In genomic region chr1:24714859-24715520, GRCh38 we compare ENCODE assay signal across 14 cellular contexts. TPM values are rescaled to one million over a fixed set of nuclear protein-coding genes. Genes with fewer than 3 reads are reported as not detected.
DNase-seq lines count a peak whose midpoint lies in the region; ATAC-seq and TF ChIP-seq lines count a peak whose summit lies in the region.
"Had no signal": no experiment of that assay in that cellular context is flagged by ENCODE, and none has a peak within 500 bp of the region (broad histone marks: within the 10 kb centered on the region; RNA-seq: fewer than 3 reads in every experiment).

No MANE protein-coding gene starts in this region.

- DNase-seq in left ventricle myocardium superior (no peak), Right ventricle myocardium inferior (ENCODE audit: missing footprints) (no peak), astrocyte of the spinal cord (ENCODE audit: low read depth, low spot score) (peak; percentile 57), mesendoderm (no peak), superior temporal gyrus (ENCODE audit: extremely low spot score) (peak; percentile 97), WTC11 (ENCODE audit: low spot score) (no peak), AG08395 (ENCODE audit: low spot score) (no peak)
- no peak for DNase-seq in effector CD4-positive, alpha-beta T cell
- DNase-seq: activated CD4-positive, CD25-positive, alpha-beta regulatory T cell treated with anti-CD3 and anti-CD28 coated beads, Interleukin-2, amount 50 U/mL, for 72 hours; colonic mucosa; immature natural killer cell; NCI-H1092 treated with DMSO at 0.1 percent for 48 hours had no signal

- H3K36me3 Mint-ChIP-seq in WTC11 = no peaks in the 10 kb centered on the region
- H3K36me3 Mint-ChIP-seq: immature natural killer cell had no signal

- no peaks in the 10 kb centered on the region for H3K79me2 ChIP-seq in mesendoderm (ENCODE audit: control insufficient read depth, insufficient read depth, low read length)
- H3K79me2 ChIP-seq: parathyroid adenoma had no signal

- no peak overlapping the region for H3K4me3 Mint-ChIP-seq in WTC11
- H3K4me3 Mint-ChIP-seq: B cell, immature natural killer cell had no signal

- no peaks in the 10 kb centered on the region for H3K9me3 Mint-ChIP-seq in WTC11
- H3K9me3 Mint-ChIP-seq: immature natural killer cell had no signal

- in situ Hi-C loops in astrocyte of the spinal cord (cut with HindIII; ENCODE audit: low sequenced_read_pairs) = no loop called here

- no peak overlapping the region for H3K4me3 ChIP-seq in astrocyte of the spinal cord (ENCODE audit: low read depth, low read length)
- H3K4me3 ChIP-seq in mesendoderm (ENCODE audit: low read length) = no peak overlapping the region
- H3K4me3 ChIP-seq: colonic mucosa had no signal

- no peak overlapping the region for H3K18ac ChIP-seq in mesendoderm (ENCODE audit: low read length)

- no peak overlapping the region for H2BK5ac ChIP-seq in mesendoderm (ENCODE audit: low read length)

- peak overlapping the region; percentile 61 for H3K56ac ChIP-seq in mesendoderm (ENCODE audit: low read length)

- no peaks in the 10 kb centered on the region for H3K27me3 ChIP-seq in mesendoderm (ENCODE audit: insufficient read depth, low read length, poor library complexity)
- H3K27me3 ChIP-seq: colonic mucosa had no signal

- no CpG with 5 or more reads among the region's 8 CpGs for WGBS in mesendoderm (ENCODE audit: extremely low coverage, insufficient coverage, low lambda C conversion rate)

- no peak overlapping the region for H2BK15ac ChIP-seq in mesendoderm (replicated peaks; ENCODE audit: low read depth)

- no peak overlapping the region for H2AK5ac ChIP-seq in mesendoderm (ENCODE audit: low read length)

- no peaks in the 10 kb centered on the region for H3K36me3 ChIP-seq in mesendoderm (ENCODE audit: control insufficient read depth, insufficient read depth, low read length)
- H3K36me3 ChIP-seq: colonic mucosa had no signal

- peaks cover 4% of the 10 kb centered on the region for H3K4me1 ChIP-seq in mesendoderm (ENCODE audit: control insufficient read depth, low read depth, low read length)
- H3K4me1 ChIP-seq: colonic mucosa, parathyroid adenoma had no signal

- intact Hi-C loops in left ventricle myocardium superior (cut with micrococcal nuclease) = no loop called here
- intact Hi-C loops in Right ventricle myocardium inferior (cut with DNase I) = no loop called here

- H3K4me2 ChIP-seq in mesendoderm (ENCODE audit: low read length) = no peak overlapping the region

- no peak overlapping the region for H2BK120ac ChIP-seq in mesendoderm (ENCODE audit: low read depth, low read length)

- H3K27ac ChIP-seq in mesendoderm (ENCODE audit: low read depth, low read length) = no peak overlapping the region
- H3K27ac ChIP-seq: colonic mucosa, parathyroid adenoma had no signal

- H3K79me1 ChIP-seq in mesendoderm (ENCODE audit: low read length) = no peaks in the 10 kb centered on the region

- no peak overlapping the region for H3K4ac ChIP-seq in mesendoderm (ENCODE audit: low read depth, low read length)

- TF ChIP-seq CTCF in astrocyte of the spinal cord (IDR thresholded peaks at IDR 0.05; ENCODE audit: low read depth, low read length) (no peak), WTC11 (IDR thresholded peaks at IDR 0.05) (no peak)

- H4K8ac ChIP-seq in mesendoderm (ENCODE audit: low read depth, low read length) = no peak overlapping the region

- H3K23ac ChIP-seq in mesendoderm (ENCODE audit: low read length) = no peak overlapping the region

- H3K27me3 Mint-ChIP-seq in WTC11 (ENCODE audit: low read depth) = no peaks in the 10 kb centered on the region; the same call in 1 of the 2 replicates
- H3K27me3 Mint-ChIP-seq: B cell had no signal

- ATAC-seq in left ventricle myocardium superior = peak; percentile 9
- ATAC-seq in Right ventricle myocardium inferior = no peak
- no peak for ATAC-seq in WTC11

- no peak overlapping the region for H3K9ac ChIP-seq in mesendoderm (ENCODE audit: low read length)
- H3K9ac ChIP-seq: parathyroid adenoma had no signal

- no peak overlapping the region for H4K5ac ChIP-seq in mesendoderm (ENCODE audit: low read length)

- no peaks in the 10 kb centered on the region for H3K4me1 Mint-ChIP-seq in WTC11
- H3K4me1 Mint-ChIP-seq: B cell had no signal

- no peak overlapping the region for H3K27ac Mint-ChIP-seq in WTC11
- H3K27ac Mint-ChIP-seq: B cell, immature natural killer cell had no signal

- CTCF ChIA-PET in WTC11 (lab: Charles Lee) = no interaction called here

- POLR2A ChIA-PET in WTC11 (lab: Charles Lee) = no interaction called here

TF ChIP-seq in WTC11, 78 proteins besides CTCF, POLR2A, EP300 and RAD21 (continues in another document):
- TF ChIP-seq ATF3 (CRISPR knock-in tag; conservative IDR thresholded peaks at IDR 0.05) (no peak), E2F5 (CRISPR knock-in tag; IDR thresholded peaks at IDR 0.05) (no peak), GRHL2 (CRISPR knock-in tag; IDR thresholded peaks at IDR 0.05; ENCODE audit: insufficient replicate concordance, severe bottlenecking) (no peak), SOX15 (CRISPR knock-in tag; IDR thresholded peaks at IDR 0.05) (no peak), AR (CRISPR knock-in tag; IDR thresholded peaks at IDR 0.05) (no peak), GABPB1 (CRISPR knock-in tag; IDR thresholded peaks at IDR 0.05) (no peak), AFF4 (CRISPR knock-in tag; IDR thresholded peaks at IDR 0.05; ENCODE audit: borderline replicate concordance) (no peak), PRRX2 (CRISPR knock-in tag; IDR thresholded peaks at IDR 0.05) (no peak)

RNA-seq across cellular contexts. Expression of gene CLIC4, which starts 30.3 kb away (rescaled TPM):
- total RNA-seq in left ventricle myocardium superior (358 TPM), Right ventricle myocardium inferior (406 TPM), WTC11 (2021) (248 to 262 TPM (median 260 TPM) in 3 replicates)
- 150 TPM for polyA plus RNA-seq in mesendoderm (2013, experiment 1 of 2)
- 151 TPM for polyA plus RNA-seq in mesendoderm (2013, experiment 2 of 2)

Comparison
In these comparisons a context has a peak if more than half of its experiments do, and no peak if none do; other contexts are left out.
1. DNase-seq: peak in astrocyte of the spinal cord (single experiment) and superior temporal gyrus (single experiment); none in left ventricle myocardium superior (single experiment), Right ventricle myocardium inferior (single experiment), mesendoderm (single experiment), effector CD4-positive, alpha-beta T cell (single experiment), WTC11 (single experiment) and AG08395 (single experiment).